ENCODE assay signal across 8 cellular contexts in the genomic region with DNA sequence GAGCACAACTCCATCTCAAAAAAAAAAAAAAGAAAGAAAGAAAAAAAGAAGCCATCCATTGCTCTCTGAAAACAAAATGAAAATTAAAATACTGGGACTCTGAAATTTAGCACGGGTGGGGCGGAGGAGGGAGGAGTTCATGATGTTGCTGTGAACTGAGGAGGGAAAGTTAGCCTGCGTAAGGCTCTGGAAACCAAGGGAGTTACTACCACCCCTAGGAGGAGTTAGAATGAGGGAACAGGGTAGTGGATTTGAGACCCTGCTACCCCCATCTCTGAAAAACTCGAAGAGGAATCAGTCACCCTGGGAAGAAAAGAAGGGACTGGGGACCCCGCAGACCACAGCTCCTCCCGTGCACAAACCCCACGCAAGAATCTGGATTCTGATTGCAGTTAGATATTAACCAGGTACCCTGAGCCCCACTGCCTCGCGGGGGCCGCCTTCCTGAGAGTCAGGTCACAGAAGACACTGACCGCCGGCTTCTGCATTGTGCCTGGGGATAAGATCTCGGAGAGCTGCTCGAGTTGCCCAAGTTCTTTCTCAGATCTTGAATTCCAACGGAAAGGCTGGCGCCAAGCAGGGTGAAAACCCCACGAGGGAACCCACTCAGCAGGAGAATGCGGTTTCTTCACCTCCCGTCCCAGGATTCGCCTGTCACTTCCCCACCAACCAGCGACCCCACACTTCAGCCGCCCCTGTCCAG. TPM values are rescaled to one million over a fixed set of nuclear protein-coding genes. Genes with fewer than 3 reads are reported as not detected.
DNase-seq lines count a peak whose midpoint lies in the region; ATAC-seq, FAIRE-seq and TF ChIP-seq lines count a peak whose summit lies in the region.

No MANE protein-coding gene starts in this region.

- H3K4me2 ChIP-seq in endothelial cell of umbilical vein (ENCODE audit: insufficient read depth, low read length) = peak overlapping the region; percentile 76

- POLR2A ChIA-PET in endothelial cell of umbilical vein (lab: Charles Lee) = no interaction called here

- no peaks in the 10 kb centered on the region for H3K36me3 ChIP-seq in endothelial cell of umbilical vein (ENCODE audit: control insufficient read depth in 2 of 2, extremely low read depth in 1 of 2, insufficient read depth in 2 of 2, low read length in 2 of 2)
- no peaks in the 10 kb centered on the region for H3K36me3 ChIP-seq in mucosa of stomach (ENCODE audit: control insufficient read depth, insufficient read depth, low read length)

- intact Hi-C loops in endothelial cell of umbilical vein (cut with micrococcal nuclease) = loop anchor here (2.0 kb wide), 1 partner anchor 36 kb away; a partner anchor contains a TSS

- DNase-seq in activated CD8-positive, alpha-beta memory T cell treated with anti-CD3 and anti-CD28 coated beads, Interleukin-2, amount 50 U/mL, for 48 hours = peak; percentile 59
- DNase-seq in activated CD8-positive, alpha-beta memory T cell treated with anti-CD3 and anti-CD28 coated beads for 24 hours = no peak
- DNase-seq in T-helper 17 cell (no peak), endothelial cell of umbilical vein (ENCODE audit: low read depth, low spot score) (peak; percentile 3), ureter (ENCODE audit: low spot score) (peak; percentile 46)

- FAIRE-seq in endothelial cell of umbilical vein (lab: Jason Lieb, UNC) = peak; percentile 59

- H3K9me3 ChIP-seq in T-helper 17 cell (ENCODE audit: control insufficient read depth, low read length, poor library complexity, severe bottlenecking) = no peaks in the 10 kb centered on the region
- H3K9me3 ChIP-seq in endothelial cell of umbilical vein (replicated peaks; ENCODE audit: control insufficient read depth, insufficient read depth, low read length) = no peaks in the 10 kb centered on the region
- no peaks in the 10 kb centered on the region for H3K9me3 ChIP-seq in mucosa of stomach (ENCODE audit: control insufficient read depth, low read length)

- H3K36me3 Mint-ChIP-seq in T-helper 17 cell (ENCODE audit: low read depth) = no peaks in the 10 kb centered on the region

- peak overlapping the region; percentile 86 for H2AFZ ChIP-seq in endothelial cell of umbilical vein (ENCODE audit: low read depth, low read length)

- no peaks in the 10 kb centered on the region for H3K79me2 ChIP-seq in endothelial cell of umbilical vein (ENCODE audit: control insufficient read depth, insufficient read depth, low read length)

- H3K27ac Mint-ChIP-seq in T-helper 17 cell = peak overlapping the region; percentile 54

- ATAC-seq in T-helper 17 cell (no peak), HG02759 (IDR thresholded peaks at IDR 0.05; ENCODE audit: unreplicated experiment) (no peak), GM18519 (IDR thresholded peaks at IDR 0.05; ENCODE audit: low FRiP score, unreplicated experiment) (no peak)

- CTCF ChIA-PET in endothelial cell of umbilical vein (lab: Charles Lee) = interaction anchor here (1.5 kb wide), 1 partner anchor 32 kb away, joined by 5 read pairs; a partner anchor contains a TSS

- no peak overlapping the region for H3K9ac ChIP-seq in endothelial cell of umbilical vein (replicated peaks; ENCODE audit: extremely low read depth, insufficient read depth, low read length)
- peak overlapping the region; percentile 87 for H3K9ac ChIP-seq in mucosa of stomach (ENCODE audit: low read length)

- no TSS peak for BruUV-seq in endothelial cell of umbilical vein (replicated peaks; lab: Mats Ljungman, UMichigan)

- H3K9me1 ChIP-seq in endothelial cell of umbilical vein (replicated peaks; ENCODE audit: control insufficient read depth, extremely low read depth, insufficient read depth, low read length) = no peaks in the 10 kb centered on the region

- H3K27ac ChIP-seq in endothelial cell of umbilical vein (ENCODE audit: insufficient read depth, low read depth, low read length) = no peak overlapping the region

- no peak for TF ChIP-seq CTCF in endothelial cell of umbilical vein (IDR thresholded peaks at IDR 0.05; ENCODE audit: extremely low read depth in 1 of 2, insufficient read depth in 1 of 2, low read depth in 1 of 2, low read length in 2 of 2)

- peaks cover 15% of the 10 kb centered on the region for H3K4me1 Mint-ChIP-seq in T-helper 17 cell

- H3K27me3 ChIP-seq in endothelial cell of umbilical vein (ENCODE audit: control insufficient read depth in 2 of 2, insufficient read depth in 2 of 2, low read length in 2 of 2) (no peaks in the 10 kb centered on the region), mucosa of stomach (ENCODE audit: control insufficient read depth, insufficient read depth, low read length) (no peaks in the 10 kb centered on the region)

- H3K4me3 ChIP-seq in endothelial cell of umbilical vein (replicated peaks in 1 of 3; ENCODE audit: insufficient read depth in 1 of 3, low read depth in 1 of 3, low read length in 3 of 3) (peak overlapping the region; percentile 60 to 96 (median 73)), mucosa of stomach (ENCODE audit: low read length) (peak overlapping the region; percentile 92)

- H3K4me1 ChIP-seq in endothelial cell of umbilical vein (ENCODE audit: control insufficient read depth, extremely low read depth, insufficient read depth, low read length) (no peaks in the 10 kb centered on the region), mucosa of stomach (ENCODE audit: control insufficient read depth, insufficient read depth, low read length) (no peaks in the 10 kb centered on the region)

- H3K27me3 Mint-ChIP-seq in T-helper 17 cell = peaks cover 10% of the 10 kb centered on the region

- dilution Hi-C loops in endothelial cell of umbilical vein (cut with MboI; ENCODE audit: extremely low pct_ligation_motif_present, low sequenced_read_pairs) = no loop called here

- no peaks in the 10 kb centered on the region for H4K20me1 ChIP-seq in endothelial cell of umbilical vein (replicated peaks; ENCODE audit: control insufficient read depth, extremely low read depth, insufficient read depth, low read length)

- no peak for TF ChIP-seq POLR2A in endothelial cell of umbilical vein (IDR thresholded peaks at IDR 0.05; ENCODE audit: low read depth, low read length)

- H3K4me3 Mint-ChIP-seq in T-helper 17 cell = peak overlapping the region; percentile 95

TF ChIP-seq in endothelial cell of umbilical vein, 7 proteins besides CTCF, POLR2A, EP300 and RAD21:
- TF ChIP-seq MYC (IDR thresholded peaks at IDR 0.05; ENCODE audit: low read depth, low read length) (no peak), GATA2 (IDR thresholded peaks at IDR 0.05; ENCODE audit: insufficient read depth, insufficient read length, low read depth, low read length) (no peak), POLR2AphosphoS5 (IDR thresholded peaks at IDR 0.05; ENCODE audit: insufficient read depth, low read depth, low read length) (no peak), EZH2 (IDR thresholded peaks at IDR 0.05; ENCODE audit: borderline replicate concordance, low read depth, low read length, severe bottlenecking) (no peak), JUN (IDR thresholded peaks at IDR 0.05; ENCODE audit: borderline replicate concordance, insufficient read depth, insufficient read length, low read depth) (no peak), FOS (IDR thresholded peaks at IDR 0.05; ENCODE audit: borderline replicate concordance, insufficient read depth, low read length) (no peak)
- TF ChIP-seq, protein P1, sequence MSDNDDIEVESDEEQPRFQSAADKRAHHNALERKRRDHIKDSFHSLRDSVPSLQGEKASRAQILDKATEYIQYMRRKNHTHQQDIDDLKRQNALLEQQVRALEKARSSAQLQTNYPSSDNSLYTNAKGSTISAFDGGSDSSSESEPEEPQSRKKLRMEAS (IDR thresholded peaks at IDR 0.05; ENCODE audit: insufficient read depth, insufficient read length) = no peak
TF ChIP-seq in endothelial cell of umbilical vein: peak in this region for 0.

RNA-seq across cellular contexts. Expression of a gene that starts 0.9 kb away (rescaled TPM):
- total RNA-seq in T-helper 17 cell = under 1 TPM; 0.29 to 0.97 TPM
- 0.39 and 0.93 TPM in 2 replicates for total RNA-seq in endothelial cell of umbilical vein
- 0.11 and 0.21 TPM in 2 replicates for polyA plus RNA-seq in endothelial cell of umbilical vein
- 0.27 and 0.31 TPM in 2 replicates for polyA plus RNA-seq in endothelial cell of umbilical vein (2011; cell fraction: cytosol; rRNA removed)
- polyA plus RNA-seq in endothelial cell of umbilical vein (2011; cell fraction: nucleus; rRNA removed) = 0.32 and 0.76 TPM in 2 replicates
- polyA plus RNA-seq in endothelial cell of umbilical vein (2012) = 0.11 and 0.25 TPM in 2 replicates
- polyA minus RNA-seq in endothelial cell of umbilical vein = 0.28 and 1.0 TPM in 2 replicates
- polyA minus RNA-seq in endothelial cell of umbilical vein (2011; cell fraction: cytosol; rRNA and poly(A)+ RNA removed) = not detected
- 0.43 and 0.72 TPM in 2 replicates for polyA minus RNA-seq in endothelial cell of umbilical vein (2011; cell fraction: nucleus; rRNA and poly(A)+ RNA removed)
- total RNA-seq in ureter = 8.0 TPM

RNA-seq across cellular contexts. Expression of a gene that starts 31.1 kb away (rescaled TPM):
- 1 to 10 TPM; 1.1 to 2.3 TPM for total RNA-seq in T-helper 17 cell
- total RNA-seq in endothelial cell of umbilical vein = 0.44 and 1.1 TPM in 2 replicates
- polyA plus RNA-seq in endothelial cell of umbilical vein = 0.16 and 0.35 TPM in 2 replicates
- 0.37 and 0.48 TPM in 2 replicates for polyA plus RNA-seq in endothelial cell of umbilical vein (2011; cell fraction: cytosol; rRNA removed)
- 0.33 and 0.60 TPM in 2 replicates for polyA plus RNA-seq in endothelial cell of umbilical vein (2011; cell fraction: nucleus; rRNA removed)
- 0.33 TPM in 1 of 2 replicates, not detected in the other for polyA plus RNA-seq in endothelial cell of umbilical vein (2012)
- polyA minus RNA-seq in endothelial cell of umbilical vein = 0.28 and 1.1 TPM in 2 replicates
- polyA minus RNA-seq in endothelial cell of umbilical vein (2011; cell fraction: cytosol; rRNA and poly(A)+ RNA removed) = not detected
- 0.48 and 0.58 TPM in 2 replicates for polyA minus RNA-seq in endothelial cell of umbilical vein (2011; cell fraction: nucleus; rRNA and poly(A)+ RNA removed)
- total RNA-seq in ureter = 7.1 TPM

RNA-seq across cellular contexts. Expression of a gene that starts 36.5 kb away (rescaled TPM):
- total RNA-seq in T-helper 17 cell = 1 to 10 TPM; 1.5 to 1.7 TPM
- total RNA-seq in endothelial cell of umbilical vein = 2.7 and 3.0 TPM in 2 replicates
- 0.64 and 1.0 TPM in 2 replicates for polyA plus RNA-seq in endothelial cell of umbilical vein
- polyA plus RNA-seq in endothelial cell of umbilical vein (2011; cell fraction: cytosol; rRNA removed) = 1.1 and 1.2 TPM in 2 replicates
- polyA plus RNA-seq in endothelial cell of umbilical vein (2011; cell fraction: nucleus; rRNA removed) = 2.8 and 3.1 TPM in 2 replicates
- 1.1 and 1.5 TPM in 2 replicates for polyA plus RNA-seq in endothelial cell of umbilical vein (2012)
- 1.7 and 1.9 TPM in 2 replicates for polyA minus RNA-seq in endothelial cell of umbilical vein
- polyA minus RNA-seq in endothelial cell of umbilical vein (2011; cell fraction: cytosol; rRNA and poly(A)+ RNA removed) = 0.92 TPM
- polyA minus RNA-seq in endothelial cell of umbilical vein (2011; cell fraction: nucleus; rRNA and poly(A)+ RNA removed) = 3.0 and 3.4 TPM in 2 replicates
- total RNA-seq in ureter = 10.3 TPM

Comparison
In these comparisons a context has a peak if more than half of its experiments do, and no peak if none do; other contexts are left out.
1. DNase-seq: peak in activated CD8-positive, alpha-beta memory T cell treated with anti-CD3 and anti-CD28 coated beads, Interleukin-2, amount 50 U/mL, for 48 hours (single experiment), endothelial cell of umbilical vein (single experiment) and ureter (single experiment); none in activated CD8-positive, alpha-beta memory T cell treated with anti-CD3 and anti-CD28 coated beads for 24 hours (single experiment) and T-helper 17 cell (0 of 3).